ENCODE assay signal across 16 cellular contexts in the genomic region with DNA sequence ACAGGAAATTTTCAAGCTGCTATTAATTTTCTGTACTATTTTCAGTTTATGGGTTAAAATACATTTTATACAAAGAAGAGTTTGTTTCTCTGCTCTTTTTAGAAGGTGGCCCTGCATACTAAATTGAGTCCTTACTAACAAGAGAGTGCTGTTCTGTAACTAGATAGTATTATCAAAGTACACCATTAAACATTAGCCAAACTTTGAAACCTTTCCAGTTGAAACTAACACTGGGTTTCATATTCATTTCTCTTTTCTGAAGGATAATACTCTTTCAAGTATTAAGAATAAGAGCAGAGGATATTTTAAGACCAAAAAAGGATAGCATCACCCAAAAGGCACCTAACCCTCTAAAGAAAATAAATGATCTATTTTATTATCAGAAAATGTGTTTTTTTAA. TPM values are rescaled to one million over a fixed set of nuclear protein-coding genes. Genes with fewer than 3 reads are reported as not detected.
DNase-seq lines count a peak whose midpoint lies in the region; ATAC-seq lines count a peak whose summit lies in the region.
"Had no signal": no experiment of that assay in that cellular context is flagged by ENCODE, and none has a peak within 500 bp of the region (broad histone marks: within the 10 kb centered on the region; RNA-seq: fewer than 3 reads in every experiment).

No MANE protein-coding gene starts in this region.

- H3K27me3 Mint-ChIP-seq in T-cell, result no peaks in the 10 kb centered on the region
- H3K27me3 Mint-ChIP-seq in natural killer cell treated with Interleukin-12 subunit alpha and Interleukin-12 subunit beta and Interleukin-15 and Interleukin-18, amount 100 ng/mL, for 72 hours, result no peaks in the 10 kb centered on the region
- no peaks in the 10 kb centered on the region for H3K27me3 Mint-ChIP-seq in activated CD8-positive, alpha-beta memory T cell treated with anti-CD3 and anti-CD28 coated beads, Interleukin-2, amount 10 ng/mL, durations not matched to agents 7 days and 5 days
- H3K27me3 Mint-ChIP-seq: activated naive CD8-positive, alpha-beta T cell treated with anti-CD3 and anti-CD28 coated beads, Interleukin-2, amount 50 U/mL, for 24 hours; CD4-positive, alpha-beta T cell had no signal

- CTCF ChIA-PET in T-cell (lab: Charles Lee), result interaction anchor here (0.5 to 2.7 kb wide), 10 partner anchors 11 to 367 kb away, joined by 3 to 15 read pairs (median 7); a partner anchor contains a TSS
- CTCF ChIA-PET in activated CD8-positive, alpha-beta memory T cell treated with anti-CD3 and anti-CD28 coated beads, Interleukin-2, amount 10 ng/mL, durations not matched to agents 7 days and 5 days (lab: Charles Lee), result interaction anchor here (0.6 to 5.9 kb wide), 5 partner anchors 22 to 194 kb away, joined by 3 to 89 read pairs (median 5); a partner anchor contains a TSS

- H3K9me3 Mint-ChIP-seq in T-cell, result no peaks in the 10 kb centered on the region
- H3K9me3 Mint-ChIP-seq in natural killer cell treated with Interleukin-12 subunit alpha and Interleukin-12 subunit beta and Interleukin-15 and Interleukin-18, amount 100 ng/mL, for 72 hours, result no peaks in the 10 kb centered on the region
- no peaks in the 10 kb centered on the region for H3K9me3 Mint-ChIP-seq in activated CD8-positive, alpha-beta memory T cell treated with anti-CD3 and anti-CD28 coated beads, Interleukin-2, amount 10 ng/mL, durations not matched to agents 7 days and 5 days (ENCODE audit: low read depth)
- H3K9me3 Mint-ChIP-seq: activated naive CD8-positive, alpha-beta T cell treated with anti-CD3 and anti-CD28 coated beads, Interleukin-2, amount 50 U/mL, for 24 hours; CD4-positive, alpha-beta T cell had no signal

- peak overlapping the region; percentile 45 to 74 for H3K27ac Mint-ChIP-seq in T-cell
- H3K27ac Mint-ChIP-seq in natural killer cell treated with Interleukin-12 subunit alpha and Interleukin-12 subunit beta and Interleukin-15 and Interleukin-18, amount 100 ng/mL, for 72 hours, result peak overlapping the region; percentile 34 to 73
- H3K27ac Mint-ChIP-seq in activated CD8-positive, alpha-beta memory T cell treated with anti-CD3 and anti-CD28 coated beads, Interleukin-2, amount 10 ng/mL, durations not matched to agents 7 days and 5 days, result no peak overlapping the region
- H3K27ac Mint-ChIP-seq: activated naive CD8-positive, alpha-beta T cell treated with anti-CD3 and anti-CD28 coated beads, Interleukin-2, amount 50 U/mL, for 24 hours; CD4-positive, alpha-beta T cell had no signal

- peaks cover 26% of the 10 kb centered on the region for H3K36me3 Mint-ChIP-seq in T-cell
- peaks cover 9% of the 10 kb centered on the region for H3K36me3 Mint-ChIP-seq in natural killer cell treated with Interleukin-12 subunit alpha and Interleukin-12 subunit beta and Interleukin-15 and Interleukin-18, amount 100 ng/mL, for 72 hours
- peaks cover 25% of the 10 kb centered on the region for H3K36me3 Mint-ChIP-seq in activated CD8-positive, alpha-beta memory T cell treated with anti-CD3 and anti-CD28 coated beads, Interleukin-2, amount 10 ng/mL, durations not matched to agents 7 days and 5 days

- no peak overlapping the region for H3K4me3 Mint-ChIP-seq in T-cell
- no peak overlapping the region for H3K4me3 Mint-ChIP-seq in natural killer cell treated with Interleukin-12 subunit alpha and Interleukin-12 subunit beta and Interleukin-15 and Interleukin-18, amount 100 ng/mL, for 72 hours
- H3K4me3 Mint-ChIP-seq in activated CD8-positive, alpha-beta memory T cell treated with anti-CD3 and anti-CD28 coated beads, Interleukin-2, amount 10 ng/mL, durations not matched to agents 7 days and 5 days, result no peak overlapping the region
- H3K4me3 Mint-ChIP-seq: activated naive CD8-positive, alpha-beta T cell treated with anti-CD3 and anti-CD28 coated beads, Interleukin-2, amount 50 U/mL, for 24 hours; CD4-positive, alpha-beta T cell had no signal

- DNase-seq in T-cell, result no peak
- DNase-seq in natural killer cell treated with Interleukin-12 subunit alpha and Interleukin-12 subunit beta and Interleukin-15 and Interleukin-18, amount 100 ng/mL, for 72 hours (ENCODE audit: low spot score), result no peak
- no peak for DNase-seq in amygdala (lab: John Stamatoyannopoulos, UW)
- DNase-seq in DMS 273 (lab: John Stamatoyannopoulos, UW; ENCODE audit: unreplicated experiment), result no peak
- DNase-seq in NAMALWA (ENCODE audit: low spot score), result no peak
- no peak for DNase-seq in activated CD8-positive, alpha-beta memory T cell treated with anti-CD3 and anti-CD28 coated beads, Interleukin-2, amount 10 ng/mL, durations not matched to agents 7 days and 5 days
- DNase-seq: activated CD8-positive, alpha-beta memory T cell treated with anti-CD3 and anti-CD28 coated beads, Interleukin-2, amount 50 U/mL, for 4 hours; activated naive CD8-positive, alpha-beta T cell treated with anti-CD3 and anti-CD28 coated beads, Interleukin-2, amount 50 U/mL, for 24 hours; CD4-positive, alpha-beta T cell; colonic mucosa; NCI-H2107; occipital lobe; SHP77 treated with DMSO at 0.1 percent for 48 hours; spleen had no signal

- ATAC-seq in GM18870 (IDR thresholded peaks at IDR 0.05; ENCODE audit: unreplicated experiment), result peak; percentile 47
- peak; percentile 72 for ATAC-seq in GM21447 (IDR thresholded peaks at IDR 0.05; ENCODE audit: unreplicated experiment)
- ATAC-seq in T-cell (replicated peaks in 1 of 4), result no peak
- ATAC-seq in natural killer cell treated with Interleukin-12 subunit alpha and Interleukin-12 subunit beta and Interleukin-15 and Interleukin-18, amount 100 ng/mL, for 72 hours, result no peak
- ATAC-seq in activated CD8-positive, alpha-beta memory T cell treated with anti-CD3 and anti-CD28 coated beads, Interleukin-2, amount 10 ng/mL, durations not matched to agents 7 days and 5 days, result no peak
- ATAC-seq: activated naive CD8-positive, alpha-beta T cell treated with anti-CD3 and anti-CD28 coated beads, Interleukin-2, amount 50 U/mL, for 24 hours had no signal

- POLR2A ChIA-PET in T-cell (lab: Charles Lee), result interaction anchor here in 1 of 2 donors (0.7 kb wide), 1 partner anchor 17 kb away, joined by 3 read pairs; no protein-coding TSS in a partner anchor

- peaks cover 18 to 25% (median 24%) of the 10 kb centered on the region in 3 donors for H3K4me1 Mint-ChIP-seq in T-cell
- H3K4me1 Mint-ChIP-seq in natural killer cell treated with Interleukin-12 subunit alpha and Interleukin-12 subunit beta and Interleukin-15 and Interleukin-18, amount 100 ng/mL, for 72 hours (ENCODE audit: low read depth in 2 of 2), result peaks cover 10 to 14% of the 10 kb centered on the region in 2 donors
- H3K4me1 Mint-ChIP-seq in activated CD8-positive, alpha-beta memory T cell treated with anti-CD3 and anti-CD28 coated beads, Interleukin-2, amount 10 ng/mL, durations not matched to agents 7 days and 5 days, result peaks cover 9% of the 10 kb centered on the region

RNA-seq across cellular contexts. Expression of a gene that starts 47.2 kb away (rescaled TPM):
- 100 to 1,000 TPM in 2 of 5 donors, 10 to 100 TPM in 3; 86.4 to 107 (median 97.3) TPM for total RNA-seq in T-cell
- total RNA-seq in natural killer cell treated with Interleukin-12 subunit alpha and Interleukin-12 subunit beta and Interleukin-15 and Interleukin-18, amount 100 ng/mL, for 72 hours, result 100 to 1,000 TPM in 1 of 2 donors, 10 to 100 TPM in 1; 57.2 to 137 TPM
- 100 to 1,000 TPM in 1 of 2 experiments, 10 to 100 TPM in 1; 93.7 to 136 TPM for total RNA-seq in activated CD8-positive, alpha-beta memory T cell treated with anti-CD3 and anti-CD28 coated beads, Interleukin-2, amount 10 ng/mL, durations not matched to agents 7 days and 5 days

Comparison
In these comparisons a context has a peak if more than half of its experiments do, and no peak if none do; other contexts are left out.
1. ATAC-seq: peak in GM18870 (single experiment) and GM21447 (single experiment); none in T-cell (0 of 4), natural killer cell treated with Interleukin-12 subunit alpha and Interleukin-12 subunit beta and Interleukin-15 and Interleukin-18, amount 100 ng/mL, for 72 hours (0 of 2) and activated CD8-positive, alpha-beta memory T cell treated with anti-CD3 and anti-CD28 coated beads, Interleukin-2, amount 10 ng/mL, durations not matched to agents 7 days and 5 days (single experiment).